In the genomic region with DNA sequence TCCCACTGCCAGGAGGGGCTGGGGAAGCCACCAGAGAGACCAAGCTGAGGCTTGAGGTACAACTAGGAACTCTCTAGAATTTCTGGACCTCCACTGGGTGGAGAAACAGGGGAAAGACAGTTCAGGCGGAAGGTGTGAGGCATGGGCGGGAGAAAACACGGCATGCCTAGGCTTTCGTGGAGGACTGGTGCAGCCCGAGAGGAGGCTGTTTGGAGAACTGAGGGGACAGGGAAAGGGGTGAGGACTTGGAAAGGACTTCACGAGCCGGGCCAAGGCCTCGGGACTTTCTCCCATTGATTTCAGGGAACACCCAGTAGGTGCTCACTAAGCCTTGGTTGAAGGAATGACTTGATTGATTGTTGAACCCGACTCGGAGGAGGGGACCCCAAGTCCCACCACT, we compare ENCODE assay signal across 21 cellular contexts. TPM values are rescaled to one million over a fixed set of nuclear protein-coding genes. Genes with fewer than 3 reads are reported as not detected.
DNase-seq lines count a peak whose midpoint lies in the region; ATAC-seq and TF ChIP-seq lines count a peak whose summit lies in the region.
"Had no signal": no experiment of that assay in that cellular context is flagged by ENCODE, and none has a peak within 500 bp of the region (broad histone marks: within the 10 kb centered on the region; RNA-seq: fewer than 3 reads in every experiment).

No MANE protein-coding gene starts in this region.

- WGBS in sigmoid colon, 2 donors = 85 to 88% methylated on average over 10 of the region's 10 CpGs

- intact Hi-C loops in sigmoid colon (cut with DNase I) (no loop called here), vagina (cut with DNase I) (no loop called here)

- H3K27ac ChIP-seq in sigmoid colon (no peak overlapping the region), vagina (no peak overlapping the region)
- H3K27ac ChIP-seq: GM23248 had no signal

- H3K27ac Mint-ChIP-seq in activated naive CD8-positive, alpha-beta T cell treated with anti-CD3 and anti-CD28 coated beads, Interleukin-2, amount 10 ng/mL, durations not matched to agents 7 days and 5 days = no peak overlapping the region
- H3K27ac Mint-ChIP-seq in activated naive CD8-positive, alpha-beta T cell treated with anti-CD3 and anti-CD28 coated beads, Interleukin-2, amount 50 U/mL, for 24 hours = no peak overlapping the region
- H3K27ac Mint-ChIP-seq: CD4-positive, CD25-positive, alpha-beta regulatory T cell; CD8-positive, alpha-beta memory T cell had no signal

- no peaks in the 10 kb centered on the region for H3K4me1 Mint-ChIP-seq in activated naive CD8-positive, alpha-beta T cell treated with anti-CD3 and anti-CD28 coated beads, Interleukin-2, amount 10 ng/mL, durations not matched to agents 7 days and 5 days
- H3K4me1 Mint-ChIP-seq in activated naive CD8-positive, alpha-beta T cell treated with anti-CD3 and anti-CD28 coated beads, Interleukin-2, amount 50 U/mL, for 24 hours = no peaks in the 10 kb centered on the region
- H3K4me1 Mint-ChIP-seq: CD4-positive, CD25-positive, alpha-beta regulatory T cell; CD8-positive, alpha-beta memory T cell had no signal

- H3K27me3 ChIP-seq in sigmoid colon (no peaks in the 10 kb centered on the region), vagina (no peaks in the 10 kb centered on the region)

- no peak for TF ChIP-seq CTCF in sigmoid colon (IDR thresholded peaks at IDR 0.05)
- no peak for TF ChIP-seq CTCF in vagina (IDR thresholded peaks at IDR 0.05)

- H3K4me3 Mint-ChIP-seq in activated naive CD8-positive, alpha-beta T cell treated with anti-CD3 and anti-CD28 coated beads, Interleukin-2, amount 10 ng/mL, durations not matched to agents 7 days and 5 days = no peak overlapping the region
- H3K4me3 Mint-ChIP-seq in activated naive CD8-positive, alpha-beta T cell treated with anti-CD3 and anti-CD28 coated beads, Interleukin-2, amount 50 U/mL, for 24 hours = no peak overlapping the region
- H3K4me3 Mint-ChIP-seq: CD4-positive, CD25-positive, alpha-beta regulatory T cell; CD8-positive, alpha-beta memory T cell had no signal

- H3K4me1 ChIP-seq in sigmoid colon (no peaks in the 10 kb centered on the region), vagina (no peaks in the 10 kb centered on the region)
- H3K4me1 ChIP-seq: HAP-1 had no signal

- DNase-seq in activated naive CD8-positive, alpha-beta T cell treated with anti-CD3 and anti-CD28 coated beads, Interleukin-2, amount 10 ng/mL, durations not matched to agents 7 days and 5 days = peak; percentile 7
- DNase-seq in activated naive CD8-positive, alpha-beta T cell treated with anti-CD3 and anti-CD28 coated beads, Interleukin-2, amount 50 U/mL, for 24 hours = no peak
- DNase-seq in mesenteric fat pad (ENCODE audit: low spot score) = peak; percentile 77
- peak; percentile 14 for DNase-seq in sigmoid colon
- DNase-seq in NCI-H2107 (lab: John Stamatoyannopoulos, UW) = no peak
- no peak for DNase-seq in NCI-H748 treated with DMSO at 0.1 percent for 48 hours (lab: John Stamatoyannopoulos, UW)
- DNase-seq in vagina (ENCODE audit: extremely low spot score in 2 of 2) = no peak
- DNase-seq: 8988T; C1 segment of cervical spinal cord; CD4-positive, CD25-positive, alpha-beta regulatory T cell; CD8-positive, alpha-beta memory T cell; COR-L47; DMS 273 treated with DMSO at 0.1 percent for 48 hours; DND-41; EL; GM23248 had no signal

- no peaks in the 10 kb centered on the region for H3K36me3 Mint-ChIP-seq in activated naive CD8-positive, alpha-beta T cell treated with anti-CD3 and anti-CD28 coated beads, Interleukin-2, amount 10 ng/mL, durations not matched to agents 7 days and 5 days
- peaks cover 2% of the 10 kb centered on the region for H3K36me3 Mint-ChIP-seq in activated naive CD8-positive, alpha-beta T cell treated with anti-CD3 and anti-CD28 coated beads, Interleukin-2, amount 50 U/mL, for 24 hours (ENCODE audit: low read depth)
- H3K36me3 Mint-ChIP-seq: CD4-positive, CD25-positive, alpha-beta regulatory T cell had no signal

- TF ChIP-seq POLR2A in sigmoid colon (IDR thresholded peaks at IDR 0.05) (no peak), vagina (IDR thresholded peaks at IDR 0.05) (no peak)

- H3K4me3 ChIP-seq in sigmoid colon (no peak overlapping the region), vagina (no peak overlapping the region)
- H3K4me3 ChIP-seq: GM23248, HAP-1 had no signal

- no peak for ATAC-seq in activated naive CD8-positive, alpha-beta T cell treated with anti-CD3 and anti-CD28 coated beads, Interleukin-2, amount 10 ng/mL, durations not matched to agents 7 days and 5 days (ENCODE audit: low read depth)
- ATAC-seq in activated naive CD8-positive, alpha-beta T cell treated with anti-CD3 and anti-CD28 coated beads, Interleukin-2, amount 50 U/mL, for 24 hours = no peak
- ATAC-seq: HepG2 had no signal

- POLR2A ChIA-PET in activated naive CD8-positive, alpha-beta T cell treated with anti-CD3 and anti-CD28 coated beads, Interleukin-2, amount 10 ng/mL, durations not matched to agents 7 days and 5 days (lab: Charles Lee) = no interaction called here

- peaks cover 33% of the 10 kb centered on the region for H3K27me3 Mint-ChIP-seq in activated naive CD8-positive, alpha-beta T cell treated with anti-CD3 and anti-CD28 coated beads, Interleukin-2, amount 10 ng/mL, durations not matched to agents 7 days and 5 days
- peaks cover 26% of the 10 kb centered on the region for H3K27me3 Mint-ChIP-seq in activated naive CD8-positive, alpha-beta T cell treated with anti-CD3 and anti-CD28 coated beads, Interleukin-2, amount 50 U/mL, for 24 hours

- no peaks in the 10 kb centered on the region for H3K36me3 ChIP-seq in sigmoid colon
- no peaks in the 10 kb centered on the region for H3K36me3 ChIP-seq in vagina
- H3K36me3 ChIP-seq: HAP-1 had no signal

- no peak for TF ChIP-seq EP300 in sigmoid colon (IDR thresholded peaks at IDR 0.05)

- H3K9me3 ChIP-seq in sigmoid colon (peaks cover 0 to 2% (median 0%) of the 10 kb centered on the region in 4 donors), vagina (no peaks in the 10 kb centered on the region)
- H3K9me3 ChIP-seq: HAP-1 had no signal

- no peaks in the 10 kb centered on the region for H3K9me3 Mint-ChIP-seq in activated naive CD8-positive, alpha-beta T cell treated with anti-CD3 and anti-CD28 coated beads, Interleukin-2, amount 10 ng/mL, durations not matched to agents 7 days and 5 days
- H3K9me3 Mint-ChIP-seq in activated naive CD8-positive, alpha-beta T cell treated with anti-CD3 and anti-CD28 coated beads, Interleukin-2, amount 50 U/mL, for 24 hours = no peaks in the 10 kb centered on the region

RNA-seq across cellular contexts. Expression of gene ADGRD2, which starts 9.5 kb away (rescaled TPM):
- not detected for total RNA-seq in activated naive CD8-positive, alpha-beta T cell treated with anti-CD3 and anti-CD28 coated beads, Interleukin-2, amount 10 ng/mL, durations not matched to agents 7 days and 5 days
- total RNA-seq in mesenteric fat pad = not detected
- not detected for total RNA-seq in sigmoid colon
- not detected for polyA plus RNA-seq in sigmoid colon
- total RNA-seq in vagina = 4.2 TPM
- total RNA-seq: A673; CD4-positive, CD25-positive, alpha-beta regulatory T cell; CD8-positive, alpha-beta memory T cell; GM23248; H4; HepG2 had no signal
- polyA plus RNA-seq: AG04450; CD4-positive, CD25-positive, alpha-beta regulatory T cell; CD8-positive, alpha-beta memory T cell; GM23248; HepG2 had no signal

RNA-seq across cellular contexts. Expression of gene PSMB7, which starts 25.5 kb away (rescaled TPM):
- total RNA-seq in activated naive CD8-positive, alpha-beta T cell treated with anti-CD3 and anti-CD28 coated beads, Interleukin-2, amount 10 ng/mL, durations not matched to agents 7 days and 5 days = 10 to 100 TPM; 88.7 to 93.6 TPM
- total RNA-seq in mesenteric fat pad (114 TPM), sigmoid colon (100 to 1,000 TPM; 136 to 172 (median 166) TPM), vagina (121 TPM)
- 100 to 1,000 TPM; 153 to 179 (median 177) TPM for polyA plus RNA-seq in sigmoid colon

Comparison
In these comparisons a context has a peak if more than half of its experiments do, and no peak if none do; other contexts are left out.
1. DNase-seq: peak in activated naive CD8-positive, alpha-beta T cell treated with anti-CD3 and anti-CD28 coated beads, Interleukin-2, amount 10 ng/mL, durations not matched to agents 7 days and 5 days (single experiment), mesenteric fat pad (single experiment) and sigmoid colon (single experiment); none in activated naive CD8-positive, alpha-beta T cell treated with anti-CD3 and anti-CD28 coated beads, Interleukin-2, amount 50 U/mL, for 24 hours (single experiment), NCI-H2107 (single experiment), NCI-H748 treated with DMSO at 0.1 percent for 48 hours (single experiment) and vagina (0 of 2).